ENCODE assay signal across 12 cellular contexts in genomic region chr10:22710139-22710745, GRCh38. TPM values are rescaled to one million over a fixed set of nuclear protein-coding genes. Genes with fewer than 3 reads are reported as not detected.
DNase-seq lines count a peak whose midpoint lies in the region; ATAC-seq and TF ChIP-seq lines count a peak whose summit lies in the region.
"Had no signal": no experiment of that assay in that cellular context is flagged by ENCODE, and none has a peak within 500 bp of the region (broad histone marks: within the 10 kb centered on the region; RNA-seq: fewer than 3 reads in every experiment).

No MANE protein-coding gene starts in this region.

- H3K4me1 ChIP-seq in naive thymus-derived CD4-positive, alpha-beta T cell (ENCODE audit: control insufficient read depth in 2 of 2, insufficient read depth in 2 of 2, low read length in 2 of 2), result peaks cover 38 to 64% of the 10 kb centered on the region in 2 donors

- peak overlapping the region; percentile 34 to 93 (median 83) for H3K4me3 Mint-ChIP-seq in naive thymus-derived CD4-positive, alpha-beta T cell
- no peak overlapping the region for H3K4me3 Mint-ChIP-seq in MCF 10A (ENCODE audit: unreplicated experiment)

- H3K36me3 Mint-ChIP-seq in naive thymus-derived CD4-positive, alpha-beta T cell, result peaks cover 7 to 31% (median 20%) of the 10 kb centered on the region in 5 donors
- no peaks in the 10 kb centered on the region for H3K36me3 Mint-ChIP-seq in MCF 10A (ENCODE audit: insufficient read depth, unreplicated experiment)

- H3K27ac ChIP-seq in naive thymus-derived CD4-positive, alpha-beta T cell (ENCODE audit: low read depth, low read length), result peak overlapping the region; percentile 35
- H3K27ac ChIP-seq: psoas muscle, SK-N-MC had no signal

- H3K4me3 ChIP-seq in naive thymus-derived CD4-positive, alpha-beta T cell (ENCODE audit: low read length), result peak overlapping the region; percentile 25
- H3K4me3 ChIP-seq: psoas muscle, SK-N-MC had no signal

- intact Hi-C loops in naive thymus-derived CD4-positive, alpha-beta T cell (cut with micrococcal nuclease), result loop anchor here (2.0 to 10.0 kb wide), 13 partner anchors 17 to 1175 kb away; partner anchors contain the start of genes BMI1 (in 1 of the 2), COMMD3 (in 1 of the 2), DNAJC1 (in 1 of the 2) and MLLT10 (in 1 of the 2)
- intact Hi-C loops in MCF 10A (cut with micrococcal nuclease), result loop anchor here (5.0 to 10.0 kb wide), 4 partner anchors 103 to 385 kb away; partner anchors contain the start of gene BMI1

- no peaks in the 10 kb centered on the region for H3K27me3 ChIP-seq in naive thymus-derived CD4-positive, alpha-beta T cell (ENCODE audit: control insufficient read depth in 2 of 2, insufficient read depth in 2 of 2, low read length in 2 of 2)

- no peaks in the 10 kb centered on the region for H3K9me3 ChIP-seq in naive thymus-derived CD4-positive, alpha-beta T cell (ENCODE audit: control insufficient read depth in 2 of 3, low read length in 3 of 3)
- H3K9me3 ChIP-seq: psoas muscle had no signal

- peaks cover 0 to 3% (median 0%) of the 10 kb centered on the region in 11 donors for H3K9me3 Mint-ChIP-seq in naive thymus-derived CD4-positive, alpha-beta T cell
- no peaks in the 10 kb centered on the region for H3K9me3 Mint-ChIP-seq in MCF 10A (ENCODE audit: unreplicated experiment)

- POLR2A ChIA-PET in naive thymus-derived CD4-positive, alpha-beta T cell (lab: Charles Lee), result interaction anchor here (0.7 to 1.8 kb wide), 6 partner anchors 9 to 44 kb away, joined by 3 to 9 read pairs (median 5); no protein-coding TSS in a partner anchor
- POLR2A ChIA-PET in MCF 10A (lab: Yijun Ruan, JAX), result interaction anchor here (0.6 to 1.1 kb wide), 3 partner anchors 11 to 88 kb away, joined by 3 read pairs; no protein-coding TSS in a partner anchor

- peak overlapping the region; percentile 53 to 97 (median 84) for H3K27ac Mint-ChIP-seq in naive thymus-derived CD4-positive, alpha-beta T cell
- no peak overlapping the region for H3K27ac Mint-ChIP-seq in MCF 10A (ENCODE audit: low read depth, unreplicated experiment)

- DNase-seq in NOMO-1 treated with DMSO at 0.1 percent for 48 hours (lab: John Stamatoyannopoulos, UW; ENCODE audit: unreplicated experiment), result peak; percentile 3
- DNase-seq in NOMO-1 treated with dmso at 0.1 percent for 144 hours (lab: John Stamatoyannopoulos, UW; ENCODE audit: unreplicated experiment), result no peak
- peak; percentile 36 for DNase-seq in activated CD8-positive, alpha-beta memory T cell treated with anti-CD3 and anti-CD28 coated beads, Interleukin-2, amount 50 U/mL, for 4 hours
- no peak for DNase-seq in naive thymus-derived CD4-positive, alpha-beta T cell
- no peak for DNase-seq in MCF 10A (ENCODE audit: unreplicated experiment)
- DNase-seq in KG1 (lab: John Stamatoyannopoulos, UW), result no peak
- no peak for DNase-seq in DMS79 treated with DMSO at 0.1 percent for 48 hours (lab: John Stamatoyannopoulos, UW)
- DNase-seq: 8988T, NCI-H187, psoas muscle had no signal

- CTCF ChIA-PET in naive thymus-derived CD4-positive, alpha-beta T cell (lab: Charles Lee), result interaction anchor here (0.8 to 1.2 kb wide), 3 partner anchors 11 to 28 kb away, joined by 3 to 4 read pairs (median 3); no protein-coding TSS in a partner anchor
- CTCF ChIA-PET in MCF 10A (lab: Yijun Ruan, JAX), result no interaction called here

- BruUV-seq in MCF 10A (replicated peaks; lab: Mats Ljungman, UMichigan), result no TSS peak

- no peak for TF ChIP-seq CTCF in MCF 10A (IDR thresholded peaks at IDR 0.05; ENCODE audit: unreplicated experiment)

- no peaks in the 10 kb centered on the region for H3K27me3 Mint-ChIP-seq in naive thymus-derived CD4-positive, alpha-beta T cell
- no peaks in the 10 kb centered on the region for H3K27me3 Mint-ChIP-seq in MCF 10A (ENCODE audit: insufficient read depth, unreplicated experiment)

- H3K36me3 ChIP-seq in naive thymus-derived CD4-positive, alpha-beta T cell (ENCODE audit: control insufficient read depth in 2 of 3, insufficient read depth in 3 of 3, low read length in 3 of 3), result peaks cover 0 to 5% (median 0%) of the 10 kb centered on the region in 3 experiments

- H3K4me1 Mint-ChIP-seq in naive thymus-derived CD4-positive, alpha-beta T cell, result peaks cover 57 to 80% (median 73%) of the 10 kb centered on the region in 7 donors
- H3K4me1 Mint-ChIP-seq in MCF 10A (ENCODE audit: insufficient read depth, unreplicated experiment), result peaks cover 12% of the 10 kb centered on the region

- ATAC-seq in GM21529 (IDR thresholded peaks at IDR 0.05; ENCODE audit: unreplicated experiment), result peak; percentile 25
- ATAC-seq in naive thymus-derived CD4-positive, alpha-beta T cell, result no peak
- ATAC-seq: psoas muscle had no signal

RNA-seq across cellular contexts. Expression of gene PIP4K2A, which starts 4.1 kb away (rescaled TPM):
- 100 to 1,000 TPM; 110 to 152 (median 140) TPM for total RNA-seq in naive thymus-derived CD4-positive, alpha-beta T cell
- 10 to 100 TPM; 40.9 to 43.5 TPM for polyA plus RNA-seq in naive thymus-derived CD4-positive, alpha-beta T cell
- 24.2 and 27.5 TPM in 2 replicates for total RNA-seq in MCF 10A (2022)

Comparison
In these comparisons a context has a peak if more than half of its experiments do, and no peak if none do; other contexts are left out.
1. DNase-seq: peak in NOMO-1 treated with DMSO at 0.1 percent for 48 hours (single experiment) and activated CD8-positive, alpha-beta memory T cell treated with anti-CD3 and anti-CD28 coated beads, Interleukin-2, amount 50 U/mL, for 4 hours (single experiment); none in NOMO-1 treated with dmso at 0.1 percent for 144 hours (single experiment), naive thymus-derived CD4-positive, alpha-beta T cell (0 of 9), MCF 10A (single experiment), KG1 (single experiment) and DMS79 treated with DMSO at 0.1 percent for 48 hours (single experiment).